ENCODE assay signal across 21 cellular contexts in the genomic region with DNA sequence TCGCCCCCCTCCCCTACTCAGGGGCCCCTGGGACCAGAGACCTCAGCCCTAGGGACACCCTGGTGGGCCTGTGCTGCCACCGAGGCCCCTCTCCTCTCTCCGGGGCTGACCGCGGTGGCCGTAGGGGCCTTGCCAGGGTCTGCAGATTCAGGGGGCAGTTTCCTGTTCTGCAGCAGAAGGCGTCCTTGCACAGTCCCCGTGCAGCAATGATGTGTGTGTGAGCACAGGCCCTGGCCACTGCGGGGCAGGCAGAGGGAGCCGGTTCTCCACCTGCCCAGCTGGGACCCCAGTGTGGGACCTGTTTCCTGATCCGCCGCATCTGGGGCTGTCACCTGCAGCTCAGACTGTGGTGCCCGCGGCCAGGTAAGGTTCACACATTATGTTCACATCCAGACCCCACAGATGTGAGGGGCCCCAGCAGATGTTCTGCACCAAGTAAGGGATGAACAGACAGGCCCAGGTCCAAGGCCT.
DNase-seq lines count a peak whose midpoint lies in the region; ATAC-seq, FAIRE-seq and TF ChIP-seq lines count a peak whose summit lies in the region.
"Had no signal": no experiment of that assay in that cellular context is flagged by ENCODE, and none has a peak within 500 bp of the region (broad histone marks: within the 10 kb centered on the region; RNA-seq: fewer than 3 reads in every experiment).

No MANE protein-coding gene starts in this region.

- H3K4me1 ChIP-seq in H1 (replicated peaks in 1 of 4; ENCODE audit: control insufficient read depth in 3 of 4, insufficient read depth in 4 of 4, low read length in 3 of 4), result peaks cover 0 to 10% (median 3%) of the 10 kb centered on the region in 4 experiments; a peak in 5 of 7 replicates
- H3K4me1 ChIP-seq: parathyroid adenoma had no signal

- CTCF ChIA-PET in HEK293T (lab: Yijun Ruan, JAX), result no interaction called here
- CTCF ChIA-PET in H1 (lab: Charles Lee; ENCODE audit: partially characterized antibody), result interaction anchor here (3.3 to 4.1 kb wide), 2 partner anchors 25 to 48 kb away, joined by 13 to 16 read pairs; no protein-coding TSS in a partner anchor

- H3K27me3 ChIP-seq in H1 (replicated peaks in 1 of 4; ENCODE audit: control insufficient read depth in 3 of 4, extremely low read depth in 1 of 4, insufficient read depth in 3 of 4, low read length in 3 of 4), result no peaks in the 10 kb centered on the region
- H3K27me3 ChIP-seq: ascending aorta, hepatocyte had no signal

- no peak overlapping the region for H3K14ac ChIP-seq in H1 (ENCODE audit: insufficient read length)

- peak; percentile 25 to 52; a peak in 3 of 4 replicates for TF ChIP-seq RAD21 in H1 (IDR thresholded peaks at IDR 0.05 in 1 of 2, conservative IDR thresholded peaks at IDR 0.05 in 1 of 2; ENCODE audit: low read depth in 2 of 2, low read length in 2 of 2)

- H2AK5ac ChIP-seq in H1 (ENCODE audit: low read depth, low read length), result no peak overlapping the region

- 90% methylated on average over 14 of the region's 14 CpGs; no CpG with 5 or more reads in 1 of the 2 experiments for WGBS in H1 (ENCODE audit: extremely low coverage in 1 of 2, insufficient coverage in 1 of 2, insufficient read length in 1 of 2, insufficient replicate concordance in 2 of 2, low coverage in 1 of 2, low lambda C conversion rate in 2 of 2, missing lambda C conversion rate in 1 of 2), 2 experiments

- no peaks in the 10 kb centered on the region for H3K79me2 ChIP-seq in H1 (ENCODE audit: control insufficient read depth in 1 of 2, insufficient read depth in 2 of 2, low read length in 2 of 2)
- H3K79me2 ChIP-seq: hepatocyte, parathyroid adenoma had no signal

- H2BK15ac ChIP-seq in H1 (ENCODE audit: low read length), result peak overlapping the region; percentile 6; the same call in 1 of the 2 replicates

- no peaks in the 10 kb centered on the region for H3K9me3 Mint-ChIP-seq in activated CD4-positive, alpha-beta T cell treated with anti-CD3 and anti-CD28 coated beads, Interleukin-2, amount 10 ng/mL, durations not matched to agents 24 days and 14 days
- H3K9me3 Mint-ChIP-seq: naive B cell had no signal

- H3K4me3 ChIP-seq in H1 (ENCODE audit: extremely low read depth in 1 of 4, insufficient read depth in 2 of 4, low read depth in 3 of 4, low read length in 4 of 4), result no peak overlapping the region
- H3K4me3 ChIP-seq: ascending aorta, GM12878, hepatocyte, SK-N-MC had no signal

- H3K9me3 ChIP-seq in H1 (ENCODE audit: insufficient read depth in 2 of 2, low read depth in 1 of 2, low read length in 1 of 2), result no peaks in the 10 kb centered on the region
- H3K9me3 ChIP-seq: ascending aorta had no signal

- H3K27ac ChIP-seq in H1 (ENCODE audit: low read depth, low read length), result no peak overlapping the region
- H3K27ac ChIP-seq: ascending aorta, hepatocyte, parathyroid adenoma, SK-N-MC had no signal

- no peak overlapping the region for H3K4me3 Mint-ChIP-seq in activated CD4-positive, alpha-beta T cell treated with anti-CD3 and anti-CD28 coated beads, Interleukin-2, amount 10 ng/mL, durations not matched to agents 24 days and 14 days
- H3K4me3 Mint-ChIP-seq: naive B cell had no signal

- intact Hi-C loops in activated CD4-positive, alpha-beta T cell treated with anti-CD3 and anti-CD28 coated beads, Interleukin-2, amount 10 ng/mL, durations not matched to agents 24 days and 14 days (cut with micrococcal nuclease), result no loop called here
- intact Hi-C loops in posterior vena cava (cut with DNase I), result loop anchor here in 1 of 2 donors (10.0 kb wide), 1 partner anchor 311 kb away; no protein-coding TSS in a partner anchor

- FAIRE-seq in H1 (lab: Jason Lieb, UNC), result no peak

- ATAC-seq in GM21723 (IDR thresholded peaks at IDR 0.05; ENCODE audit: unreplicated experiment) (no peak), HG02870 (IDR thresholded peaks at IDR 0.05; ENCODE audit: unreplicated experiment) (no peak), HG03342 (IDR thresholded peaks at IDR 0.05; ENCODE audit: unreplicated experiment) (no peak)

- H4K91ac ChIP-seq in H1 (replicated peaks; ENCODE audit: insufficient read length, low read length), result no peak overlapping the region

- peak overlapping the region; percentile 14; the same call in 1 of the 2 replicates for H4K8ac ChIP-seq in H1 (ENCODE audit: extremely low read depth, insufficient read depth, low read length)

- H2BK5ac ChIP-seq in H1 (ENCODE audit: low read depth, low read length), result no peak overlapping the region

- H3K23ac ChIP-seq in H1 (ENCODE audit: insufficient read length), result no peak overlapping the region

- H3K56ac ChIP-seq in H1 (replicated peaks; ENCODE audit: insufficient read length, low read depth, low read length), result no peak overlapping the region

- TF ChIP-seq EP300 in H1 (IDR thresholded peaks at IDR 0.05; ENCODE audit: borderline replicate concordance in 1 of 2, low read depth in 2 of 2, low read length in 2 of 2), result no peak

- no peaks in the 10 kb centered on the region for H3K79me1 ChIP-seq in H1 (ENCODE audit: low read depth, low read length)

- no peak for DNase-seq in activated CD4-positive, alpha-beta T cell treated with anti-CD3 and anti-CD28 coated beads, Interleukin-2, amount 10 ng/mL, durations not matched to agents 24 days and 14 days
- DNase-seq in activated CD4-positive, alpha-beta T cell treated with anti-CD3 and anti-CD28 coated beads for 4 hours, result no peak
- DNase-seq in HEK293T (ENCODE audit: extremely low spot score) (peak; percentile 11), H1 (ENCODE audit: low read depth in 1 of 2, low spot score in 2 of 2) (peak in 1 of 2 experiments; percentile 53), posterior vena cava (ENCODE audit: low spot score) (peak; percentile 79)
- DNase-seq: activated CD4-positive, alpha-beta T cell treated with anti-CD3 and anti-CD28 coated beads, Interleukin-2, amount 50 U/mL, for 1 hour; activated naive CD4-positive, alpha-beta T cell treated with Interleukin-2 at 50 U/mL for 16 hours; activated T-cell treated with anti-CD3 and anti-CD28 coated beads for 4 hours; C1 segment of cervical spinal cord; mammary epithelial cell; naive B cell; NCI-H1930; stimulated activated CD4-positive, alpha-beta T cell treated with anti-CD3 and anti-CD28 coated beads, Interleukin-2, amount 100 ng/mL, for 48 hours had no signal

- no peak overlapping the region for H3K4me2 ChIP-seq in H1 (ENCODE audit: insufficient read depth in 1 of 2, low read depth in 2 of 2, low read length in 2 of 2)
- H3K4me2 ChIP-seq: hepatocyte had no signal

- no peak overlapping the region for H2BK120ac ChIP-seq in H1 (replicated peaks; ENCODE audit: low read depth, low read length)

- H2BK12ac ChIP-seq in H1 (ENCODE audit: low read depth, low read length), result peak overlapping the region; percentile 62; the same call in 1 of the 2 replicates

- no peaks in the 10 kb centered on the region for H3K36me3 ChIP-seq in H1 (ENCODE audit: control insufficient read depth in 2 of 4, insufficient read depth in 4 of 4, low read length in 3 of 4)
- H3K36me3 ChIP-seq: ascending aorta had no signal

- peaks cover 0 to 2% of the 10 kb centered on the region in 2 experiments for H4K20me1 ChIP-seq in H1 (replicated peaks in 1 of 2; ENCODE audit: control insufficient read depth in 1 of 2, insufficient read depth in 2 of 2, low read length in 2 of 2)

- H3K27me3 Mint-ChIP-seq in activated CD4-positive, alpha-beta T cell treated with anti-CD3 and anti-CD28 coated beads, Interleukin-2, amount 10 ng/mL, durations not matched to agents 24 days and 14 days, result peaks cover 2% of the 10 kb centered on the region

- H4K5ac ChIP-seq in H1 (ENCODE audit: insufficient read length, low read depth, low read length), result no peak overlapping the region

- H3K27ac Mint-ChIP-seq in activated CD4-positive, alpha-beta T cell treated with anti-CD3 and anti-CD28 coated beads, Interleukin-2, amount 10 ng/mL, durations not matched to agents 24 days and 14 days, result peak overlapping the region; percentile 67
- H3K27ac Mint-ChIP-seq: naive B cell had no signal

- H3K4ac ChIP-seq in H1 (replicated peaks; ENCODE audit: insufficient read length, low read depth, low read length), result no peak overlapping the region

- POLR2A ChIA-PET in HEK293T (lab: Yijun Ruan, JAX) (no interaction called here), H1 (lab: Charles Lee; ENCODE audit: partially characterized antibody) (interaction anchor here (0.6 to 1.1 kb wide), 3 partner anchors 64 to 246 kb away, joined by 3 to 6 read pairs (median 3); no protein-coding TSS in a partner anchor)

- H3K36me3 Mint-ChIP-seq in activated CD4-positive, alpha-beta T cell treated with anti-CD3 and anti-CD28 coated beads, Interleukin-2, amount 10 ng/mL, durations not matched to agents 24 days and 14 days (ENCODE audit: low read depth), result peaks cover 3% of the 10 kb centered on the region
- H3K36me3 Mint-ChIP-seq: naive B cell had no signal

- no peak overlapping the region for H3K18ac ChIP-seq in H1 (ENCODE audit: extremely low read depth, low read length)

- no peaks in the 10 kb centered on the region for H3K23me2 ChIP-seq in H1 (ENCODE audit: low read depth, low read length)

- no peak overlapping the region for H2AFZ ChIP-seq in H1 (ENCODE audit: low read length)
- H2AFZ ChIP-seq: hepatocyte had no signal

- H2BK20ac ChIP-seq in H1 (ENCODE audit: low read length), result no peak overlapping the region; the same call in 1 of the 2 replicates

- no peak overlapping the region for H3K9ac ChIP-seq in H1 (replicated peaks in 1 of 4; ENCODE audit: extremely low read depth in 1 of 4, low read depth in 3 of 4, low read length in 3 of 4)
- H3K9ac ChIP-seq: parathyroid adenoma had no signal

- H3K4me1 Mint-ChIP-seq in activated CD4-positive, alpha-beta T cell treated with anti-CD3 and anti-CD28 coated beads, Interleukin-2, amount 10 ng/mL, durations not matched to agents 24 days and 14 days, result peaks cover 20% of the 10 kb centered on the region

- TF ChIP-seq POLR2A in H1 (IDR thresholded peaks at IDR 0.05; ENCODE audit: control extremely low read depth in 1 of 2, low read depth in 2 of 2, low read length in 2 of 2), result no peak

- TF ChIP-seq CTCF in H1 (IDR thresholded peaks at IDR 0.05; ENCODE audit: control extremely low read depth in 1 of 3, insufficient read depth in 1 of 3, low read depth in 1 of 3, low read length in 3 of 3), result peak in 2 of 3 experiments; percentile 2 to 7; a peak in 1 of 4 replicates

TF ChIP-seq in HEK293T, 16 proteins besides CTCF, POLR2A, EP300 and RAD21 (continues in another document):
- TF ChIP-seq ARNT (IDR thresholded peaks at IDR 0.05) (no peak), L3MBTL2 (conservative IDR thresholded peaks at IDR 0.05) (no peak), HDGF (IDR thresholded peaks at IDR 0.05; ENCODE audit: borderline replicate concordance) (no peak), SUZ12 (IDR thresholded peaks at IDR 0.05) (no peak), CTBP1 (IDR thresholded peaks at IDR 0.05; ENCODE audit: borderline replicate concordance) (no peak), FOXK2 (IDR thresholded peaks at IDR 0.05) (no peak)

TF ChIP-seq in H1, 55 proteins besides CTCF, POLR2A, EP300 and RAD21 (continues in another document):
- TF ChIP-seq SP1 (IDR thresholded peaks at IDR 0.05; ENCODE audit: low read depth, low read length) (no peak), GTF2F1 (IDR thresholded peaks at IDR 0.05; ENCODE audit: borderline replicate concordance, low read depth, low read length) (no peak)

Comparison
In these comparisons a context has a peak if more than half of its experiments do, and no peak if none do; other contexts are left out.
1. DNase-seq: peak in HEK293T (single experiment) and posterior vena cava (single experiment); none in activated CD4-positive, alpha-beta T cell treated with anti-CD3 and anti-CD28 coated beads, Interleukin-2, amount 10 ng/mL, durations not matched to agents 24 days and 14 days (single experiment) and activated CD4-positive, alpha-beta T cell treated with anti-CD3 and anti-CD28 coated beads for 4 hours (0 of 2).